In genomic region chr20:21505810-21506530, GRCh38 we compare ENCODE assay signal across 8 cellular contexts. TPM values are rescaled to one million over a fixed set of nuclear protein-coding genes. Genes with fewer than 3 reads are reported as not detected.
DNase-seq lines count a peak whose midpoint lies in the region; TF ChIP-seq lines count a peak whose summit lies in the region.

No MANE protein-coding gene starts in this region.

- peak; percentile 56 to 71 for TF ChIP-seq RAD21 in liver (IDR thresholded peaks at IDR 0.05)

- H3K9ac ChIP-seq in liver (ENCODE audit: low read depth in 1 of 2, low read length in 2 of 2): no peak overlapping the region

- peaks cover 29% of the 10 kb centered on the region for H3K4me1 Mint-ChIP-seq in activated CD4-positive, alpha-beta T cell treated with anti-CD3 and anti-CD28 coated beads, Interleukin-2, amount 10 ng/mL, durations not matched to agents 7 days and 5 days

- CTCF ChIA-PET in activated CD4-positive, alpha-beta T cell treated with anti-CD3 and anti-CD28 coated beads, Interleukin-2, amount 10 ng/mL, durations not matched to agents 7 days and 5 days (lab: Charles Lee): interaction anchor here (0.5 to 3.8 kb wide), 28 partner anchors 10 to 773 kb away, joined by 3 to 65 read pairs (median 4); partner anchors contain the start of gene KIZ

- H3K36me3 Mint-ChIP-seq in activated CD4-positive, alpha-beta T cell treated with anti-CD3 and anti-CD28 coated beads, Interleukin-2, amount 10 ng/mL, durations not matched to agents 7 days and 5 days (ENCODE audit: low read depth): peaks cover 7% of the 10 kb centered on the region

- peaks cover 53% of the 10 kb centered on the region for H3K27me3 Mint-ChIP-seq in activated CD4-positive, alpha-beta T cell treated with anti-CD3 and anti-CD28 coated beads, Interleukin-2, amount 10 ng/mL, durations not matched to agents 7 days and 5 days

- peaks cover 18 to 41% (median 29%) of the 10 kb centered on the region in 4 donors for H3K4me1 ChIP-seq in liver (ENCODE audit: control insufficient read depth in 4 of 4, insufficient read depth in 4 of 4, low read length in 3 of 4)

- TF ChIP-seq CTCF in coronary artery (IDR thresholded peaks at IDR 0.05): peak; percentile 42
- peak; percentile 73 for TF ChIP-seq CTCF in liver (IDR thresholded peaks at IDR 0.05; ENCODE audit: low read depth, low read length, missing input control)

- no peaks in the 10 kb centered on the region for H3K9me3 Mint-ChIP-seq in activated CD4-positive, alpha-beta T cell treated with anti-CD3 and anti-CD28 coated beads, Interleukin-2, amount 10 ng/mL, durations not matched to agents 7 days and 5 days

- DNase-seq in Daoy (ENCODE audit: low read depth) (peak; percentile 75), coronary artery (ENCODE audit: low spot score) (peak; percentile 66), NCI-H748 treated with DMSO at 0.1 percent for 48 hours (lab: John Stamatoyannopoulos, UW) (no peak), NCI-H774 (lab: John Stamatoyannopoulos, UW) (no peak)
- DNase-seq in Jurkat, Clone E6-1 (ENCODE audit: low read depth, low spot score): no peak
- DNase-seq in activated CD4-positive, alpha-beta T cell treated with anti-CD3 and anti-CD28 coated beads, Interleukin-2, amount 10 ng/mL, durations not matched to agents 7 days and 5 days: peak; percentile 51
- peak in 2 of 3 donors; percentile 48 to 74 for DNase-seq in stimulated activated CD4-positive, alpha-beta T cell treated with anti-CD3 and anti-CD28 coated beads, TNF-alpha, amount 100 ng/mL, for 1 hour (ENCODE audit: low read depth in 3 of 3, low spot score in 1 of 3)

- H3K27ac Mint-ChIP-seq in activated CD4-positive, alpha-beta T cell treated with anti-CD3 and anti-CD28 coated beads, Interleukin-2, amount 10 ng/mL, durations not matched to agents 7 days and 5 days: no peak overlapping the region

- H3K27me3 ChIP-seq in liver (ENCODE audit: control insufficient read depth in 4 of 4, insufficient read depth in 4 of 4, low read length in 3 of 4): peaks cover 13 to 30% (median 20%) of the 10 kb centered on the region in 4 donors

- peak overlapping the region; percentile 58 for H3K4me3 Mint-ChIP-seq in activated CD4-positive, alpha-beta T cell treated with anti-CD3 and anti-CD28 coated beads, Interleukin-2, amount 10 ng/mL, durations not matched to agents 7 days and 5 days

- no peaks in the 10 kb centered on the region for H3K9me3 ChIP-seq in liver (ENCODE audit: control insufficient read depth in 4 of 4, low read length in 3 of 4)

- POLR2A ChIA-PET in activated CD4-positive, alpha-beta T cell treated with anti-CD3 and anti-CD28 coated beads, Interleukin-2, amount 10 ng/mL, durations not matched to agents 7 days and 5 days (lab: Charles Lee): no interaction called here

- H3K27ac ChIP-seq in coronary artery (no peak overlapping the region), liver (ENCODE audit: low read depth in 1 of 2, low read length in 2 of 2) (no peak overlapping the region)

- WGBS in liver: 3% methylated on average over 95 of the region's 95 CpGs

- peak overlapping the region; percentile 41 for H3K4me3 ChIP-seq in Jurkat, Clone E6-1 (ENCODE audit: low read length)
- peak overlapping the region; percentile 69 for H3K4me3 ChIP-seq in coronary artery
- H3K4me3 ChIP-seq in liver (ENCODE audit: low read depth in 1 of 3, low read length in 3 of 3): peak overlapping the region; percentile 11 to 66 (median 51)

- no peaks in the 10 kb centered on the region for H3K36me3 ChIP-seq in liver (ENCODE audit: control insufficient read depth in 4 of 4, insufficient read depth in 3 of 4, low read depth in 1 of 4, low read length in 3 of 4)

TF ChIP-seq in liver, 16 proteins besides CTCF, POLR2A, EP300 and RAD21:
- TF ChIP-seq MAX (IDR thresholded peaks at IDR 0.05) (no peak), TAF1 (conservative IDR thresholded peaks at IDR 0.05) (no peak), RXRA (IDR thresholded peaks at IDR 0.05) (no peak), ZBTB33 (IDR thresholded peaks at IDR 0.05) (no peak)

RNA-seq across cellular contexts. Expression of gene NKX2-2, which starts 7.9 kb away (rescaled TPM):
- total RNA-seq in Daoy (2014; rRNA removed; shearing (Covaris generic)): 1.4 and 3.7 TPM in 2 replicates
- 0.61 TPM for polyA plus RNA-seq in Jurkat, Clone E6-1 (2012; ENCODE audit: insufficient read depth, insufficient read length)
- total RNA-seq in activated CD4-positive, alpha-beta T cell treated with anti-CD3 and anti-CD28 coated beads, Interleukin-2, amount 10 ng/mL, durations not matched to agents 7 days and 5 days: not detected
- total RNA-seq in liver: not detected
- not detected for polyA plus RNA-seq in liver

Comparison
In these comparisons a context has a peak if more than half of its experiments do, and no peak if none do; other contexts are left out.
1. DNase-seq: peak in Daoy (single experiment), activated CD4-positive, alpha-beta T cell treated with anti-CD3 and anti-CD28 coated beads, Interleukin-2, amount 10 ng/mL, durations not matched to agents 7 days and 5 days (single experiment), coronary artery (single experiment) and stimulated activated CD4-positive, alpha-beta T cell treated with anti-CD3 and anti-CD28 coated beads, TNF-alpha, amount 100 ng/mL, for 1 hour (2 of 3); none in Jurkat, Clone E6-1 (single experiment), NCI-H748 treated with DMSO at 0.1 percent for 48 hours (single experiment) and NCI-H774 (single experiment).
2. Peak in every context shown above with its lines, with median percentiles within 50 percentile points of each other: H3K4me3 ChIP-seq.